Comparison of ENCODE assay signal across 11 cellular contexts in the genomic region with DNA sequence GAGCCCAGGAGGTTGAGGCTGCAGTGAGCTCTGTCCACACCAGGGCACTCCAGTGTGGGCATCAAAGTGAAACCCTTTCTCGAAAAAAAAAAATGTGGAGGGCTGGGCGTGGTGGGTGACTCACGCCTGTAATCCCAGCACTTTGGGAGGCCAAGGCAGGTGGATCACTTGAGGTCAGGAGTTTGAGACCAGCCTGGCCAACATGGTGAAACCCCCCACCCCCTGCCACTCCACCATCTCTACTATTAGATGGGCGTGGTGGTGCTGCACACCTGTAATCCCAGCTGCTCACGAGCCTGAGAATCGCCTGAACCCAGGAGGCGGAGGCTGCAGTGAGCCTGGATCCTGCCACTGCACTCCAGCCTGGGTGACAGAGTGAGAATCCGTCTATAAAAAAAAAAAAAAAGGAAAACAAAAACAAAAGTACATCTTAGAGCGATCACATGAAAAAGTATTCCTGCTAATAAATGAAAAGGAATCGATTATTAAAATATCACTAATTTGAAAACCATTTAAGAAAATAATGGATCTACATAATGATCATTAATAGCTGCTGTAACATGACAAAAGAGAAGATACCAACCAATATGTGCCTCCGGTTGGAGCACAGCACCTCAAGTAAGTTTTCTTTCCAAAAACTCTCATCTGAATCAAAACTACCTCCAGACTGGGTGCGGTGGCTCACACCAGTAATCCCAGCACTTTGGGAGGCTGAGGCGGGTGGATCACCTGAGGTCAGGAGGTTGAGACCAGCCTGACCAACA. TPM values are rescaled to one million over a fixed set of nuclear protein-coding genes. Genes with fewer than 3 reads are reported as not detected.
A peak's percentile ranks its signal among the peaks of the same experiment; 100 is the strongest.
DNase-seq lines count a peak whose midpoint lies in the region; ATAC-seq, FAIRE-seq and TF ChIP-seq lines count a peak whose summit lies in the region.
"Had no signal": no experiment of that assay in that cellular context is flagged by ENCODE, and none has a peak within 500 bp of the region (broad histone marks: within the 10 kb centered on the region; RNA-seq: fewer than 3 reads in every experiment).

No MANE protein-coding gene starts in this region.

- peaks cover 68% of the 10 kb centered on the region for H3K4me1 ChIP-seq in mononuclear cell (ENCODE audit: insufficient read depth, low read length)

- peaks cover 63% of the 10 kb centered on the region for H3K4me1 Mint-ChIP-seq in activated T-cell treated with anti-CD3 and anti-CD28 coated beads, Interleukin-2, amount 50 U/mL, for 72 hours (ENCODE audit: low read depth)

- H3K9me3 ChIP-seq in mononuclear cell (ENCODE audit: low read depth, low read length): no peaks in the 10 kb centered on the region

- no peak for TF ChIP-seq POLR2A in GM12892 (IDR thresholded peaks at IDR 0.05; ENCODE audit: low read depth, low read length)

- TF ChIP-seq CTCF in C4-2B (conservative IDR thresholded peaks at IDR 0.05): no peak
- TF ChIP-seq CTCF in HFF-Myc (IDR thresholded peaks at IDR 0.05; ENCODE audit: low read depth, low read length, missing control alignments): no peak

- peak overlapping the region; percentile 92 for H3K4me3 ChIP-seq in HFF-Myc (replicated peaks; ENCODE audit: low read depth, low read length)
- H3K4me3 ChIP-seq in mononuclear cell (ENCODE audit: low read length): peak overlapping the region; percentile 29

- no peaks in the 10 kb centered on the region for H3K27me3 Mint-ChIP-seq in activated T-cell treated with anti-CD3 and anti-CD28 coated beads, Interleukin-2, amount 50 U/mL, for 72 hours (ENCODE audit: low read depth)

- FAIRE-seq in GM12892 (lab: Jason Lieb, UNC): no peak

- no peaks in the 10 kb centered on the region for H3K27me3 ChIP-seq in mononuclear cell (ENCODE audit: insufficient read depth, low read length)

- peak in 1 of 2 donors; percentile 8 for ATAC-seq in activated T-cell treated with anti-CD3 and anti-CD28 coated beads, Interleukin-2, amount 50 U/mL, for 72 hours (replicated peaks in 1 of 2)

- no peaks in the 10 kb centered on the region for H3K9me3 Mint-ChIP-seq in activated T-cell treated with anti-CD3 and anti-CD28 coated beads, Interleukin-2, amount 50 U/mL, for 72 hours

- H3K36me3 Mint-ChIP-seq in activated T-cell treated with anti-CD3 and anti-CD28 coated beads, Interleukin-2, amount 50 U/mL, for 72 hours (ENCODE audit: insufficient read depth in 2 of 2): peaks cover 16 to 37% of the 10 kb centered on the region in 2 donors

- H3K27ac ChIP-seq in C4-2B: peak overlapping the region; percentile 10

- DNase-seq in HFF-Myc (ENCODE audit: extremely low read depth, low read depth): no peak
- DNase-seq in activated T-cell treated with anti-CD3 and anti-CD28 coated beads, Interleukin-2, amount 50 U/mL, for 72 hours: no peak
- no peak for DNase-seq in NCI-H82 treated with DMSO at 0.1 percent for 48 hours (lab: John Stamatoyannopoulos, UW; ENCODE audit: unreplicated experiment)
- no peak for DNase-seq in activated effector memory CD4-positive, alpha-beta T cell treated with anti-CD3 and anti-CD28 coated beads, Interleukin-2, amount 50 U/mL, for 16 hours
- no peak for DNase-seq in GM12892 (ENCODE audit: insufficient read length)
- DNase-seq in activated CD8-positive, alpha-beta memory T cell treated with anti-CD3 and anti-CD28 coated beads for 24 hours: no peak
- DNase-seq: NK-92 treated with Interleukin-12 subunit alpha and Interleukin-12 subunit beta, amount 100 ng/mL, for 24 hours; stimulated activated CD4-positive, alpha-beta T cell treated with anti-CD3 and anti-CD28 coated beads, Interleukin-2, amount 100 ng/mL, for 24 hours had no signal

- H3K4me3 Mint-ChIP-seq in activated T-cell treated with anti-CD3 and anti-CD28 coated beads, Interleukin-2, amount 50 U/mL, for 72 hours: peak overlapping the region; percentile 94 to 100

- H3K27ac Mint-ChIP-seq in activated T-cell treated with anti-CD3 and anti-CD28 coated beads, Interleukin-2, amount 50 U/mL, for 72 hours: peak overlapping the region; percentile 99

RNA-seq across cellular contexts. Expression of gene HNRNPF, which starts 4.9 kb away (rescaled TPM):
- total RNA-seq in activated T-cell treated with anti-CD3 and anti-CD28 coated beads, Interleukin-2, amount 50 U/mL, for 72 hours: 100 to 1,000 TPM; 412 to 475 TPM
- total RNA-seq in mononuclear cell: 118 TPM
- 192 TPM for polyA plus RNA-seq in GM12892 (2012; ENCODE audit: missing spikeins)

RNA-seq across cellular contexts. Expression of gene FXYD4, which starts 32.7 kb away (rescaled TPM):
- total RNA-seq in activated T-cell treated with anti-CD3 and anti-CD28 coated beads, Interleukin-2, amount 50 U/mL, for 72 hours: not detected
- total RNA-seq in mononuclear cell: not detected
- polyA plus RNA-seq in GM12892 (2012; ENCODE audit: missing spikeins): not detected
- total RNA-seq: lower leg skin had no signal

RNA-seq across cellular contexts. Expression of gene ZNF487, which starts 32.8 kb away (rescaled TPM):
- 1 to 10 TPM; 2.9 to 3.6 TPM for total RNA-seq in activated T-cell treated with anti-CD3 and anti-CD28 coated beads, Interleukin-2, amount 50 U/mL, for 72 hours
- 13.1 TPM for total RNA-seq in mononuclear cell
- polyA plus RNA-seq in GM12892 (2012; ENCODE audit: missing spikeins): 0.70 TPM
